Comparison of ENCODE assay signal across 17 cellular contexts in the genomic region with DNA sequence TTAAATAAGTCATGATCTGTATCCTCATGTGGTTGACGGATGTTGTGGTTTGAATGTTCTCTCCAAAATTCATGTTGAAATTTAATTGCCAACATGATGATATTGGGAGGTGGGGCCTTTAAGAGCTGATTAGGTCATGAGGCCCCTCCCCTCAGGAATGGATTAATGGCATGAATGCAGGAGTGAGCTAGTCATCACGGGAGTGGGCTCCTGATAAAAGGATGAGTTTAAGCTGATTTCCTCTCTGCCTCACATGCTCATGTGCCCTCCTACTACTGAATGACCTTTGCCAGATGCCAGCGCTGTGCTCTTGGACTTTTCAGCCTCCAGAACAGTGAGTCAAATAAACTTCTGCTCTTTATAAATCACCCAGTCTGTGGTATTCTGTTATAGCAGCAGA.
A peak's percentile ranks its signal among the peaks of the same experiment; 100 is the strongest.
DNase-seq lines count a peak whose midpoint lies in the region; ATAC-seq and TF ChIP-seq lines count a peak whose summit lies in the region.
"Had no signal": no experiment of that assay in that cellular context is flagged by ENCODE, and none has a peak within 500 bp of the region (broad histone marks: within the 10 kb centered on the region; RNA-seq: fewer than 3 reads in every experiment).

No MANE protein-coding gene starts in this region.

- no peak overlapping the region for H2BK20ac ChIP-seq in IMR-90 (ENCODE audit: low read depth, low read length)

- H3K27me3 ChIP-seq in IMR-90 (ENCODE audit: control insufficient read depth, insufficient read depth, low read length) (no peaks in the 10 kb centered on the region), mesendoderm (ENCODE audit: insufficient read depth, low read length, poor library complexity) (no peaks in the 10 kb centered on the region)
- H3K27me3 ChIP-seq: hepatocyte had no signal

- H3K36me3 ChIP-seq in IMR-90 (ENCODE audit: control insufficient read depth, insufficient read depth, low read length) (peaks cover 1% of the 10 kb centered on the region; the same call in 1 of the 2 replicates), mesendoderm (ENCODE audit: control insufficient read depth, insufficient read depth, low read length) (no peaks in the 10 kb centered on the region)

- no peak overlapping the region for H3K56ac ChIP-seq in IMR-90 (ENCODE audit: extremely low read depth, insufficient read depth, low read length)
- no peak overlapping the region for H3K56ac ChIP-seq in mesendoderm (ENCODE audit: low read length)

- intact Hi-C loops in IMR-90 (cut with micrococcal nuclease), result no loop called here
- intact Hi-C loops in Right ventricle myocardium superior (cut with DNase I), result no loop called here

- H3K27ac ChIP-seq in IMR-90 (ENCODE audit: insufficient read depth, low read length) (no peak overlapping the region), mesendoderm (ENCODE audit: low read depth, low read length) (no peak overlapping the region)
- H3K27ac ChIP-seq: hepatocyte, psoas muscle had no signal

- H2AFZ ChIP-seq in IMR-90 (replicated peaks; ENCODE audit: low read length, poor library complexity), result no peak overlapping the region
- H2AFZ ChIP-seq: hepatocyte had no signal

- H2BK120ac ChIP-seq in IMR-90 (ENCODE audit: low read depth, low read length) (no peak overlapping the region), mesendoderm (ENCODE audit: low read depth, low read length) (no peak overlapping the region)

- in situ Hi-C loops in IMR-90 (cut with MboI; ENCODE audit: low sequenced_read_pairs) (no loop called here), GM13976 (cut with MboI; ENCODE audit: low sequenced_read_pairs, unreplicated experiment) (no loop called here)

- no peak overlapping the region for H3K14ac ChIP-seq in IMR-90 (replicated peaks; ENCODE audit: low read depth, low read length)

- H3K9me3 ChIP-seq in IMR-90 (ENCODE audit: control insufficient read depth, insufficient read depth, low read length), result no peaks in the 10 kb centered on the region
- H3K9me3 ChIP-seq: psoas muscle, SK-N-SH had no signal

- no peaks in the 10 kb centered on the region for H3K79me2 ChIP-seq in mesendoderm (ENCODE audit: control insufficient read depth, insufficient read depth, low read length)
- H3K79me2 ChIP-seq: hepatocyte had no signal

- H3K4me3 ChIP-seq in IMR-90 (ENCODE audit: insufficient read depth, low read depth, low read length) (no peak overlapping the region), mesendoderm (ENCODE audit: low read length) (no peak overlapping the region)
- H3K4me3 ChIP-seq: hepatocyte, psoas muscle had no signal

- CTCF ChIA-PET in IMR-90 (lab: Yijun Ruan, JAX), result no interaction called here

- ATAC-seq in IMR-90 (ENCODE audit: low read depth) (no peak), GM21381 (IDR thresholded peaks at IDR 0.05; ENCODE audit: unreplicated experiment) (no peak), Right ventricle myocardium superior (ENCODE audit: poor library complexity) (no peak)

- no peak overlapping the region for H2AK9ac ChIP-seq in IMR-90 (replicated peaks; ENCODE audit: low read depth, low read length, poor library complexity)

- dilution Hi-C loops in IMR-90 (cut with HindIII; ENCODE audit: low sequenced_read_pairs, unreplicated experiment), result no loop called here

- H3K4me1 ChIP-seq in IMR-90 (ENCODE audit: control insufficient read depth, insufficient read depth, low read length) (no peaks in the 10 kb centered on the region), mesendoderm (ENCODE audit: control insufficient read depth, low read depth, low read length) (no peaks in the 10 kb centered on the region)

- H3K9ac ChIP-seq in IMR-90 (ENCODE audit: low read depth, low read length) (no peak overlapping the region), mesendoderm (ENCODE audit: low read length) (no peak overlapping the region)
- H3K9ac ChIP-seq: SK-N-SH had no signal

- no peak for TF ChIP-seq POLR2A in IMR-90 (IDR thresholded peaks at IDR 0.05; ENCODE audit: low read depth, low read length)

- no peak overlapping the region for H3K18ac ChIP-seq in IMR-90 (ENCODE audit: low read depth, low read length)
- no peak overlapping the region for H3K18ac ChIP-seq in mesendoderm (ENCODE audit: low read length)

- POLR2A ChIA-PET in IMR-90 (lab: Charles Lee; ENCODE audit: unreplicated experiment), result no interaction called here

- H4K8ac ChIP-seq in IMR-90 (ENCODE audit: low read depth in 2 of 2, low read length in 2 of 2) (no peak overlapping the region), mesendoderm (ENCODE audit: low read depth, low read length) (no peak overlapping the region)

- no peak overlapping the region for H3K4ac ChIP-seq in IMR-90 (ENCODE audit: low read depth, low read length)
- no peak overlapping the region for H3K4ac ChIP-seq in mesendoderm (ENCODE audit: low read depth, low read length)

- H2AK5ac ChIP-seq in IMR-90 (ENCODE audit: low read depth, low read length), result no peak overlapping the region
- no peak overlapping the region for H2AK5ac ChIP-seq in mesendoderm (ENCODE audit: low read length)

- TF ChIP-seq RAD21 in IMR-90 (IDR thresholded peaks at IDR 0.05; ENCODE audit: low read length), result no peak

- H2BK5ac ChIP-seq in IMR-90 (ENCODE audit: low read depth, low read length, poor library complexity, severe bottlenecking) (no peak overlapping the region), mesendoderm (ENCODE audit: low read length) (no peak overlapping the region)

- H3K4me2 ChIP-seq in IMR-90 (ENCODE audit: low read depth, low read length) (no peak overlapping the region), mesendoderm (ENCODE audit: low read length) (no peak overlapping the region)
- H3K4me2 ChIP-seq: hepatocyte, SK-N-SH had no signal

- H4K91ac ChIP-seq in IMR-90 (ENCODE audit: insufficient read depth, low read depth, low read length), result no peak overlapping the region

- H3K23ac ChIP-seq in IMR-90 (ENCODE audit: low read depth, low read length) (no peak overlapping the region), mesendoderm (ENCODE audit: low read length) (no peak overlapping the region)

- TF ChIP-seq CTCF in IMR-90 (conservative IDR thresholded peaks at IDR 0.05; ENCODE audit: low read depth, low read length) (no peak), GM13976 (IDR thresholded peaks at IDR 0.05; ENCODE audit: borderline replicate concordance, control extremely low read depth, extremely low read depth, insufficient read depth, missing control alignments) (no peak)

- H4K5ac ChIP-seq in IMR-90 (ENCODE audit: low read depth, low read length), result no peak overlapping the region
- H4K5ac ChIP-seq in mesendoderm (ENCODE audit: low read length), result no peak overlapping the region

- H3K79me1 ChIP-seq in IMR-90 (ENCODE audit: low read depth in 1 of 2, low read length in 2 of 2), result no peaks in the 10 kb centered on the region; a peak in 1 of 4 replicates
- no peaks in the 10 kb centered on the region for H3K79me1 ChIP-seq in mesendoderm (ENCODE audit: low read length)

- H2BK15ac ChIP-seq in IMR-90 (ENCODE audit: low read depth, low read length), result no peak overlapping the region
- H2BK15ac ChIP-seq in mesendoderm (replicated peaks; ENCODE audit: low read depth), result no peak overlapping the region

- BruUV-seq in IMR-90 (replicated peaks; lab: Mats Ljungman, UMichigan), result no TSS peak

- no peaks in the 10 kb centered on the region for H3K9me1 ChIP-seq in IMR-90 (ENCODE audit: insufficient read depth, low read length)

- no CpG with 5 or more reads among the region's 3 CpGs for WGBS in IMR-90 (ENCODE audit: extremely low coverage in 2 of 2, insufficient read length in 1 of 2), 2 experiments
- WGBS in mesendoderm (ENCODE audit: extremely low coverage, insufficient coverage, low lambda C conversion rate), result no CpG with 5 or more reads among the region's 3 CpGs

- DNase-seq in COLO829 (ENCODE audit: low spot score), result peak; percentile 69
- DNase-seq in IMR-90, result peak; percentile 34
- DNase-seq in dermis blood vessel endothelial cell, result peak; percentile 74
- DNase-seq in mesendoderm, result peak; percentile 51
- DNase-seq in DMS79 (lab: John Stamatoyannopoulos, UW), result no peak
- DNase-seq in Right ventricle myocardium superior, result no peak
- no peak for DNase-seq in GM13976 (ENCODE audit: low spot score)
- DNase-seq: activated CD4-positive, alpha-beta T cell treated with anti-CD3 and anti-CD28 coated beads, Interleukin-2, amount 10 ng/mL, durations not matched to agents 7 days and 5 days; activated T-cell treated with anti-CD3 and anti-CD28 coated beads, Interleukin-2, amount 50 U/mL, for 24 hours; Karpas-422; left cardiac atrium; NCI-H146; psoas muscle; SK-N-SH; stimulated activated CD4-positive, alpha-beta T cell treated with anti-CD3 and anti-CD28 coated beads, Interleukin-15, amount 100 ng/mL, for 24 hours had no signal

- H4K20me1 ChIP-seq in IMR-90 (ENCODE audit: insufficient read depth, low read length), result no peaks in the 10 kb centered on the region; the same call in 1 of the 2 replicates

TF ChIP-seq in IMR-90, 13 proteins besides CTCF, POLR2A, EP300 and RAD21:
- no peak for TF ChIP-seq MXI1 (IDR thresholded peaks at IDR 0.05; ENCODE audit: borderline replicate concordance, low read depth, low read length)
- 0 out of 2 replicates have a peak, but pooled peaks have one; percentile 24 for TF ChIP-seq BHLHE40 (IDR thresholded peaks at IDR 0.05; ENCODE audit: low read depth, low read length)

Comparison
In these comparisons a context has a peak if more than half of its experiments do, and no peak if none do; other contexts are left out.
1. DNase-seq: peak in COLO829 (single experiment), IMR-90 (single experiment), dermis blood vessel endothelial cell (single experiment) and mesendoderm (single experiment); none in DMS79 (single experiment), Right ventricle myocardium superior (single experiment) and GM13976 (single experiment).